Comparison of ENCODE assay signal across 14 cellular contexts in genomic region chr15:71228403-71228802, GRCh38.
"Had no signal": no experiment of that assay in that cellular context is flagged by ENCODE, and none has a peak within 500 bp of the region (broad histone marks: within the 10 kb centered on the region; RNA-seq: fewer than 3 reads in every experiment).

No MANE protein-coding gene starts in this region.

- H3K27ac Mint-ChIP-seq: activated naive CD8-positive, alpha-beta T cell treated with anti-CD3 and anti-CD28 coated beads, Interleukin-2, amount 50 U/mL, for 24 hours; activated T-helper 2 cell treated with anti-CD3 and anti-CD28 coated beads, Interferon-gamma antibody, Interleukin-2, Interleukin-4, amounts not matched to agents 10 μg/mL and 5 μg/mL and 100 μg/mL, durations not matched to agents 14 hours and 24 hours and 36 hours; endodermal cell; stimulated activated memory B cell treated with anti-CD40 and anti-IgM and Interleukin-4, amounts not matched to agents 10 μg/mL and 1 μg/mL and 100 μg/mL, for 72 hours had no signal

- H3K9me3 ChIP-seq: neutrophil, thyroid gland had no signal

- H3K4me3 Mint-ChIP-seq: activated naive CD4-positive, alpha-beta T cell treated with anti-CD3 and anti-CD28 coated beads for 36 hours; activated naive CD8-positive, alpha-beta T cell treated with anti-CD3 and anti-CD28 coated beads, Interleukin-2, amount 50 U/mL, for 24 hours; endodermal cell; stimulated activated memory B cell treated with anti-CD40 and anti-IgM and Interleukin-4, amounts not matched to agents 10 μg/mL and 1 μg/mL and 100 μg/mL, for 72 hours had no signal

- H3K36me3 Mint-ChIP-seq: stimulated activated memory B cell treated with anti-CD40 and anti-IgM and Interleukin-4, amounts not matched to agents 10 μg/mL and 1 μg/mL and 100 μg/mL, for 72 hours had no signal

- H3K79me2 ChIP-seq: parathyroid adenoma had no signal

- DNase-seq: activated CD4-positive, alpha-beta T cell treated with anti-CD3 and anti-CD28 coated beads for 1 hour; activated CD4-positive, alpha-beta T cell treated with anti-CD3 and anti-CD28 coated beads, Interleukin-2, amount 50 U/mL, for 4 hours; activated naive CD4-positive, alpha-beta T cell treated with anti-CD3 and anti-CD28 coated beads for 36 hours; activated naive CD8-positive, alpha-beta T cell treated with anti-CD3 and anti-CD28 coated beads, Interleukin-2, amount 50 U/mL, for 24 hours; dorsolateral prefrontal cortex; endodermal cell; hippocampal formation; stimulated activated CD4-positive, alpha-beta T cell treated with anti-CD3 and anti-CD28 coated beads, Interleukin-2, amount 100 ng/mL, for 48 hours; thyroid gland had no signal

- H3K9me3 Mint-ChIP-seq: activated naive CD4-positive, alpha-beta T cell treated with anti-CD3 and anti-CD28 coated beads for 36 hours; activated naive CD8-positive, alpha-beta T cell treated with anti-CD3 and anti-CD28 coated beads, Interleukin-2, amount 50 U/mL, for 24 hours; activated T-helper 2 cell treated with anti-CD3 and anti-CD28 coated beads, Interferon-gamma antibody, Interleukin-2, Interleukin-4, amounts not matched to agents 10 μg/mL and 5 μg/mL and 100 μg/mL, durations not matched to agents 14 hours and 24 hours and 36 hours; endodermal cell had no signal

- ATAC-seq: activated naive CD8-positive, alpha-beta T cell treated with anti-CD3 and anti-CD28 coated beads, Interleukin-2, amount 50 U/mL, for 24 hours; stimulated activated memory B cell treated with anti-CD40 and anti-IgM and Interleukin-4, amounts not matched to agents 10 μg/mL and 1 μg/mL and 100 μg/mL, for 72 hours had no signal

- H3K36me3 ChIP-seq: cardiac muscle cell, neutrophil, thyroid gland had no signal

- H3K27me3 ChIP-seq: cardiac muscle cell, thyroid gland had no signal

- H3K9ac ChIP-seq: parathyroid adenoma had no signal

- H2AFZ ChIP-seq: parathyroid adenoma had no signal

- H3K27ac ChIP-seq: cardiac muscle cell, dorsolateral prefrontal cortex, neutrophil, parathyroid adenoma had no signal

- H3K4me1 ChIP-seq: parathyroid adenoma had no signal

- H3K4me3 ChIP-seq: cardiac muscle cell, dorsolateral prefrontal cortex, thyroid gland had no signal

- H3K4me1 Mint-ChIP-seq: activated naive CD8-positive, alpha-beta T cell treated with anti-CD3 and anti-CD28 coated beads, Interleukin-2, amount 50 U/mL, for 24 hours; stimulated activated memory B cell treated with anti-CD40 and anti-IgM and Interleukin-4, amounts not matched to agents 10 μg/mL and 1 μg/mL and 100 μg/mL, for 72 hours had no signal

- H3K27me3 Mint-ChIP-seq: stimulated activated memory B cell treated with anti-CD40 and anti-IgM and Interleukin-4, amounts not matched to agents 10 μg/mL and 1 μg/mL and 100 μg/mL, for 72 hours had no signal
